8 cellular contexts compared by ENCODE assay signal in the genomic region with DNA sequence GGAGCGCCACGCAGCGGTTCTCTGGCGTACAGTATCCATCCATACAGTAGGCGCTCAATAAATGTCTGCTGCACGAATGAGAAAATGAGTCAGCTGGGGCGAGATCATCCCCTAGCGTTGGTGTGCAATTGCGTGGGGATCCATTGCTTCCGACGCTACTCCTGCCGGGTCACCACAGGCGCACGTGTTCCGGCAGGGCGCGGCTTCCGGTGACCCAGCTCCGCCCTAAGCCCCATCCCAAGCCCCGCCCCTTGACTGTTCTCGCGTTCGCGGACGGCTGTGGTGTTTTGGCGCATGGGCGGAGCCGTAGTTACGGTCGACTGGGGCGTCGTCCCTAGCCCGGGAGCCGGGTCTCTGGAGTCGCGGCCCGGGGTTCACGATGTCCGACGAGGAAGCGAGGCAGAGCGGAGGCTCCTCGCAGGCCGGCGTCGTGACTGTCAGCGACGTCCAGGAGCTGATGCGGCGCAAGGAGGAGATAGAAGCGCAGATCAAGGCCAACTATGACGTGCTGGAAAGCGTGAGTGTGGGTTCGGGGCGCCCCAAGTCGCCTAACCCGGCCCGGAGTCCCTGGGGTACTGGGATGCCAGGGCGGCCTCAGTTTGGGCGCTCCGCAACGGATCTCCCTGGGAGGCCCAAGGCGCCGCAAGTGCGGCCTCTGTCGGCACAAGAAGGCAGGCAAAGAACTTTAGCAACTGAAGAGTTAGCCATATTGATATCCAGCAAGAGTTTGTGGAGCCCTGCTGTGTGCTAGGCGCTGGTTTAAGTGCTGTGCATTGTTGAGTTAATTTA. TPM values are rescaled to one million over a fixed set of nuclear protein-coding genes. Genes with fewer than 3 reads are reported as not detected.
DNase-seq lines count a peak whose midpoint lies in the region; ATAC-seq, FAIRE-seq and TF ChIP-seq lines count a peak whose summit lies in the region.

A gene with protein sequence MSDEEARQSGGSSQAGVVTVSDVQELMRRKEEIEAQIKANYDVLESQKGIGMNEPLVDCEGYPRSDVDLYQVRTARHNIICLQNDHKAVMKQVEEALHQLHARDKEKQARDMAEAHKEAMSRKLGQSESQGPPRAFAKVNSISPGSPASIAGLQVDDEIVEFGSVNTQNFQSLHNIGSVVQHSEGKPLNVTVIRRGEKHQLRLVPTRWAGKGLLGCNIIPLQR (plus strand): TSS at position 313 of the 789 bp plus-strand sequence. CDS start 67 bp downstream, at position 380.

- intact Hi-C loops in left ventricle myocardium superior (cut with micrococcal nuclease) (loop anchor here (10.0 kb wide), 1 partner anchor 94 kb away; a partner anchor contains a TSS), psoas muscle (cut with DNase I) (loop anchor here (5.0 to 10.0 kb wide), 3 partner anchors 46 to 194 kb away; no protein-coding TSS in a partner anchor)

- peak; percentile 65 for TF ChIP-seq CTCF in psoas muscle (IDR thresholded peaks at IDR 0.05)

- peak; percentile 96 to 98 for DNase-seq in NCI-H187 (lab: John Stamatoyannopoulos, UW)
- peak; percentile 95 to 98 (median 97) for DNase-seq in T-helper 2 cell
- peak; percentile 98 for DNase-seq in left ventricle myocardium superior
- peak; percentile 98 to 99 for DNase-seq in psoas muscle
- DNase-seq in urothelium cell line (ENCODE audit: low spot score): peak; percentile 97

- H3K4me3 ChIP-seq in psoas muscle: peak within 1 kb of the TSS; percentile 72

- peak within 1 kb of the TSS; percentile 94 for H3K27ac ChIP-seq in angular gyrus (ENCODE audit: low read depth, low read length)
- peak within 1 kb of the TSS; percentile 88 for H3K27ac ChIP-seq in psoas muscle

- no peak for FAIRE-seq in urothelium cell line (lab: Jason Lieb, UNC)

- peaks cover 21% of the 10 kb centered on the region for H3K4me1 ChIP-seq in psoas muscle

- peaks cover 0 to 24% of the 10 kb centered on the region in 2 donors for H3K36me3 ChIP-seq in psoas muscle (ENCODE audit: insufficient read depth in 1 of 2, low read depth in 1 of 2)

- ATAC-seq in GM18499 (IDR thresholded peaks at IDR 0.05; ENCODE audit: insufficient read depth, unreplicated experiment) (peak; percentile 70), HG02943 (IDR thresholded peaks at IDR 0.05; ENCODE audit: low read depth, unreplicated experiment) (peak; percentile 80), left ventricle myocardium superior (peak; percentile 99), psoas muscle (peak; percentile 98 to 100 (median 98))

- 0 to 1% (median 1%) methylated on average over 67 of the region's 67 CpGs for WGBS in psoas muscle, 3 donors

- no peaks in the 10 kb centered on the region for H3K27me3 ChIP-seq in psoas muscle (ENCODE audit: insufficient read depth in 3 of 3, low read length in 2 of 3)

- no peaks in the 10 kb centered on the region for H3K9me3 ChIP-seq in psoas muscle

RNA-seq across cellular contexts. Expression of the gene that starts here (rescaled TPM):
- total RNA-seq in left ventricle myocardium superior: 30.3 TPM
- 10 to 100 TPM; 20.1 to 34.0 (median 25.5) TPM for total RNA-seq in psoas muscle
- 100 to 1,000 TPM in 1 of 3 donors, 10 to 100 TPM in 2; 50.9 to 131 (median 57.5) TPM for polyA plus RNA-seq in psoas muscle

Comparison
In these comparisons a context has a peak if more than half of its experiments do, and no peak if none do; other contexts are left out.
1. Peak in every context shown above with its lines: DNase-seq, ATAC-seq, H3K4me3 ChIP-seq and H3K27ac ChIP-seq.